ENCODE assay signal across 8 cellular contexts in genomic region chr19:17996826-17997316, GRCh38. TPM values are rescaled to one million over a fixed set of nuclear protein-coding genes. Genes with fewer than 3 reads are reported as not detected.
DNase-seq lines count a peak whose midpoint lies in the region; ATAC-seq and TF ChIP-seq lines count a peak whose summit lies in the region.

No MANE protein-coding gene starts in this region.

- no peaks in the 10 kb centered on the region for H3K27me3 ChIP-seq in colonic mucosa

- ATAC-seq in HG02642 (IDR thresholded peaks at IDR 0.05; ENCODE audit: poor library complexity, unreplicated experiment) (peak; percentile 54), GM21447 (IDR thresholded peaks at IDR 0.05; ENCODE audit: unreplicated experiment) (no peak)

- TF ChIP-seq POLR2A in lower leg skin (IDR thresholded peaks at IDR 0.05) = no peak

- DNase-seq in COR-L47 (lab: John Stamatoyannopoulos, UW) (peak; percentile 47), NCI-H69 (lab: John Stamatoyannopoulos, UW) (peak; percentile 81), colonic mucosa (peak; percentile 91), lower leg skin (ENCODE audit: low spot score in 2 of 2) (peak; percentile 79 to 97)
- peak; percentile 88 for DNase-seq in activated CD4-positive, alpha-beta T cell treated with anti-CD3 and anti-CD28 coated beads, Interleukin-2, amount 50 U/mL, for 1 hour
- DNase-seq in stimulated activated CD8-positive, alpha-beta memory T cell treated with anti-CD3 and anti-CD28 coated beads, Interleukin-12 subunit alpha, Interleukin-12 subunit beta, amount 100 ng/mL, for 1 hour (ENCODE audit: low read depth) = peak; percentile 78

- WGBS in lower leg skin, 2 donors = 5 to 7% methylated on average over 15 of the region's 15 CpGs

- peak; percentile 97 for TF ChIP-seq CTCF in colonic mucosa (IDR thresholded peaks at IDR 0.05)
- peak in 1 of 3 donors; percentile 96 for TF ChIP-seq CTCF in lower leg skin (IDR thresholded peaks at IDR 0.05)

- intact Hi-C loops in colonic mucosa (cut with DNase I) = loop anchor here (2.0 to 5.0 kb wide), 2 partner anchors 58 to 130 kb away; no protein-coding TSS in a partner anchor
- intact Hi-C loops in lower leg skin (cut with DNase I; ENCODE audit: low total_unique reads) = no loop called here

- no peaks in the 10 kb centered on the region for H3K4me1 ChIP-seq in colonic mucosa

- no peak overlapping the region for H3K9ac ChIP-seq in colonic mucosa (ENCODE audit: low read depth in 2 of 2, low read length in 2 of 2)

- H3K4me3 ChIP-seq in colonic mucosa (no peak overlapping the region), lower leg skin (ENCODE audit: low read depth, poor library complexity, severe bottlenecking) (no peak overlapping the region)

- H3K27ac ChIP-seq in colonic mucosa = no peak overlapping the region

- H3K36me3 ChIP-seq in colonic mucosa = no peaks in the 10 kb centered on the region

- no peaks in the 10 kb centered on the region for H3K9me3 ChIP-seq in colonic mucosa

RNA-seq across cellular contexts. Expression of gene ARRDC2, which starts 11.1 kb away (rescaled TPM):
- 10 to 100 TPM; 15.8 to 16.4 TPM for total RNA-seq in colonic mucosa
- total RNA-seq in lower leg skin = 10 to 100 TPM; 54.1 to 92.8 (median 73.5) TPM

RNA-seq across cellular contexts. Expression of gene KCNN1, which starts 30.0 kb away (rescaled TPM):
- total RNA-seq in colonic mucosa = not detected
- total RNA-seq in lower leg skin = under 1 TPM in 1 of 4 donors, not detected in 3; 0.36 TPM
